12 cellular contexts compared by ENCODE assay signal in the genomic region with DNA sequence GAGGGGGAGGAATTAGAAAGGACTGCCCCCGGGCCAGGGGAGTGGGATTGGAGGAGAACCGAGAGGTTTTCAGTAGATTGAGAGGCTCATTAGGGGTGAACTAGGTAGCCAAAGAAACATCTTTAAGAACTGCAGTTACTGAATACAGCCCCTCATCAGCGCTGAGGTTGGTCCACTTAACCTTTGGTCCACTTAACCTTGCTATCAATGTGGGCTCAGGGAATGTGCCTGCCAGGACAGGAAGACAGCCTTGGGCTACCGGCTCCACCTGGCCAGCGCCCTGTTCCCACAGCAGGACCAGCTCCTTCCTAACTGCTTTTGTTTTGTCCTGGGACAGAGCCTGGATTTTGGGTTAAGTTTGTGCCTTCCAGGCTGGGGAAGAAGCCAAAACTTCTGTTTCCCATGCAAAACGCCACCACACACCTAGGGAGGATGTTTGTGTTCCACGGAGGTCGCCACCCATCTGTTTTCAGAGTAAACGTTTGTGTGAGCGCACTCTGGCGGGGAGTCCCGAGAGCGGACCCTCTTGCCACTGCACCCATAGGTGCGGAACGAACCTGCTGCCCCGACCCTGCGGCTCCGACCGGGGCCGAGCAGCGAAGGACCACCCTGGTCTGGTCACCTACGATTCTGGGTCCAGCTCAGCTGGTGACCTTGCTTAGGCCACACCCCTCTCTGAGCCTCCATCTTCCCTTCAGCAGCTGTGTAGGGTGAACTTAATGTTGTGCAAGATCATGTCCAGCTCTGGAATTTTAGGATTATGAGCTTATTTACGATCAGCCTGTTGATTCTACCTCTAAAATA.
"Had no signal": no experiment of that assay in that cellular context is flagged by ENCODE, and none has a peak within 500 bp of the region (broad histone marks: within the 10 kb centered on the region; RNA-seq: fewer than 3 reads in every experiment).

No MANE protein-coding gene starts in this region.

- H3K27ac ChIP-seq: ascending aorta, hepatocyte, psoas muscle had no signal

- H3K9me3 ChIP-seq: ascending aorta, breast epithelium, psoas muscle had no signal

- H3K4me3 ChIP-seq: ascending aorta, hepatocyte, psoas muscle had no signal

- H2AFZ ChIP-seq: hepatocyte had no signal

- DNase-seq: activated CD4-positive, alpha-beta memory T cell treated with anti-CD3 and anti-CD28 coated beads for 36 hours; activated CD4-positive, alpha-beta T cell treated with anti-CD3 and anti-CD28 coated beads for 36 hours; activated CD8-positive, alpha-beta memory T cell treated with anti-CD3 and anti-CD28 coated beads, Interleukin-2, amount 10 ng/mL, durations not matched to agents 7 days and 5 days; activated naive CD4-positive, alpha-beta T cell treated with anti-CD3 and anti-CD28 coated beads, Interleukin-2, amount 10 ng/mL, durations not matched to agents 7 days and 5 days; activated T-cell treated with anti-CD3 and anti-CD28 coated beads, Interleukin-2, amount 50 U/mL, for 1 hour; psoas muscle; stimulated activated CD4-positive, alpha-beta T cell treated with anti-CD3 and anti-CD28 coated beads, Interleukin-1b, Interleukin-23, amount 100 ng/mL, for 48 hours; T-helper 17 cell had no signal

- H3K36me3 ChIP-seq: ascending aorta, breast epithelium had no signal

- H3K79me2 ChIP-seq: hepatocyte had no signal

- H3K27me3 ChIP-seq: ascending aorta, breast epithelium, hepatocyte had no signal

- ATAC-seq: activated CD4-positive, alpha-beta T cell treated with anti-CD3 and anti-CD28 coated beads for 36 hours; activated CD8-positive, alpha-beta memory T cell treated with anti-CD3 and anti-CD28 coated beads, Interleukin-2, amount 10 ng/mL, durations not matched to agents 7 days and 5 days; esophagus mucosa; psoas muscle; T-helper 17 cell had no signal

- H3K4me2 ChIP-seq: hepatocyte had no signal
